In the genomic region with DNA sequence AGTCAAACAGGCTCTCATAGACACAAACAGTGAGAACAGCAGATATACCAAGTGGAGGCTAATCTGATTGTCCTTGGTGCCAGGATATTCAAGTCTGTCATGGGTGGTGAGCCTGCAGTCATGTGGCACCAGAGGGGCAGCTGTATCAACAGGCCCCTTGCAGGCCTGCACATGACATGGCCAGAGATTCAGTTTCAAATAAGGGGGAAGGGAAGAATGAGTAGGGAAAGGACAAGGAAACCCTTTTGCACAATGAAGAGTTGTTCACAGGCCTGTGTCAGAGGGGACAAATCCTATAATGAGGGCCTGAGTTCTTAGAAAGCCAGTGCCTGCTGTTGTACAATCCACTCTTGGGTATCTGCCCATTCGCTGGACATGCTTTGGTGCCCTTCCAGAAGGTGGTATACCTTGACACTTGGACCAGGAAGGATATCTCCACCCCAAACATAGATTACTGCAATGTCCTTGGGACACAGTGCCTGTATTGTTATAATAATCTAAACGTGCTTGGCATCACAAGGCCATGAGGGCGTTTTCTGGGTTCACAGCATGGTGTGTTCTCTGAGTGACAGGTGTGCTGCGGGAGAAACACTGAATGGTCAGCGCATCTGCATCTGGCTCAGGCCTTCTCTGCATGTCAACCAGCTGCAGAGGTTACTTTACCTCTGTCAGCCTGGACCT, we compare ENCODE assay signal across 18 cellular contexts. TPM values are rescaled to one million over a fixed set of nuclear protein-coding genes. Genes with fewer than 3 reads are reported as not detected.
A peak's percentile ranks its signal among the peaks of the same experiment; 100 is the strongest.
DNase-seq lines count a peak whose midpoint lies in the region; ATAC-seq, FAIRE-seq and TF ChIP-seq lines count a peak whose summit lies in the region.
"Had no signal": no experiment of that assay in that cellular context is flagged by ENCODE, and none has a peak within 500 bp of the region (broad histone marks: within the 10 kb centered on the region; RNA-seq: fewer than 3 reads in every experiment).

No MANE protein-coding gene starts in this region.

- H4K20me1 ChIP-seq in MM.1S (ENCODE audit: insufficient read depth, low read length) = no peaks in the 10 kb centered on the region

- no peak overlapping the region for H3K4me2 ChIP-seq in parathyroid adenoma (ENCODE audit: low read length)
- no peak overlapping the region for H3K4me2 ChIP-seq in MM.1S (ENCODE audit: low read depth, low read length)

- H3K27ac ChIP-seq in parathyroid adenoma = no peak overlapping the region
- peak overlapping the region in 1 of 2 donors; percentile 59 for H3K27ac ChIP-seq in kidney (ENCODE audit: low read depth in 2 of 2, low read length in 2 of 2)
- H3K27ac ChIP-seq in MM.1S (ENCODE audit: low read length) = no peak overlapping the region
- H3K27ac ChIP-seq: gastroesophageal sphincter had no signal

- H3K9me2 ChIP-seq in MM.1S (replicated peaks; ENCODE audit: insufficient read depth, low read length) = no peaks in the 10 kb centered on the region

- no peaks in the 10 kb centered on the region for H3F3A ChIP-seq in MM.1S (ENCODE audit: insufficient read depth, low read length)

- FAIRE-seq in kidney (lab: Jason Lieb, UNC) = no peak

- DNase-seq in DMS53 (lab: John Stamatoyannopoulos, UW) (peak; percentile 86), NCI-H69 (lab: John Stamatoyannopoulos, UW) (peak; percentile 64), globus pallidus (ENCODE audit: low spot score) (peak; percentile 88), left lobe of liver (ENCODE audit: low spot score) (no peak), kidney (no peak), MM.1S (no peak)
- DNase-seq in stimulated activated CD4-positive, alpha-beta T cell treated with anti-CD3 and anti-CD28 coated beads, Interleukin-2, amount 100 ng/mL, for 24 hours = no peak
- DNase-seq: BE2C; GOT3; left cardiac atrium; NCI-H226; stimulated activated CD4-positive, alpha-beta T cell treated with anti-CD3 and anti-CD28 coated beads, Interleukin-4, amount 100 ng/mL, for 1 hour had no signal

- H2AFZ ChIP-seq in parathyroid adenoma (peak overlapping the region; percentile 60), MM.1S (ENCODE audit: low read length) (no peak overlapping the region)

- no peak for TF ChIP-seq CTCF in parathyroid adenoma (IDR thresholded peaks at IDR 0.05)
- TF ChIP-seq CTCF in kidney (IDR thresholded peaks at IDR 0.05; ENCODE audit: borderline replicate concordance, extremely low read depth, insufficient read depth) = no peak
- no peak for TF ChIP-seq CTCF in MM.1S (IDR thresholded peaks at IDR 0.05; ENCODE audit: low read length)

- H3K9me3 ChIP-seq in parathyroid adenoma (ENCODE audit: control insufficient read depth, low read length) (no peaks in the 10 kb centered on the region), kidney (ENCODE audit: control insufficient read depth in 1 of 2, low read length in 2 of 2) (peaks cover 0 to 4% of the 10 kb centered on the region in 2 donors), MM.1S (replicated peaks; ENCODE audit: insufficient read depth, low read length) (no peaks in the 10 kb centered on the region)
- H3K9me3 ChIP-seq: BE2C had no signal

- no peaks in the 10 kb centered on the region for H3K36me3 ChIP-seq in parathyroid adenoma (ENCODE audit: control insufficient read depth, insufficient read depth, low read length)
- H3K36me3 ChIP-seq in kidney (ENCODE audit: control insufficient read depth in 1 of 2, insufficient read depth in 2 of 2, low read length in 2 of 2) = no peaks in the 10 kb centered on the region
- no peaks in the 10 kb centered on the region for H3K36me3 ChIP-seq in MM.1S (replicated peaks; ENCODE audit: insufficient read depth, low read length)
- H3K36me3 ChIP-seq: BE2C, gastroesophageal sphincter had no signal

- H3K79me2 ChIP-seq in parathyroid adenoma (no peaks in the 10 kb centered on the region), MM.1S (ENCODE audit: low read length) (no peaks in the 10 kb centered on the region)

- H3K4me1 ChIP-seq in parathyroid adenoma (peaks cover 3% of the 10 kb centered on the region), kidney (ENCODE audit: control insufficient read depth in 1 of 2, insufficient read depth in 1 of 2, low read depth in 1 of 2, low read length in 2 of 2) (peaks cover 0 to 2% of the 10 kb centered on the region in 2 donors), MM.1S (ENCODE audit: low read length) (peaks cover 5% of the 10 kb centered on the region; the same call in 1 of the 2 replicates)
- H3K4me1 ChIP-seq: BE2C had no signal

- H3K27me3 ChIP-seq in parathyroid adenoma (ENCODE audit: control insufficient read depth, insufficient read depth, low read length) (no peaks in the 10 kb centered on the region), MM.1S (replicated peaks; ENCODE audit: insufficient read depth, low read length) (peaks cover 31% of the 10 kb centered on the region)

- ATAC-seq in left lobe of liver = no peak
- ATAC-seq: gastroesophageal sphincter had no signal

- H3K9ac ChIP-seq in parathyroid adenoma (no peak overlapping the region), kidney (ENCODE audit: low read length in 2 of 2) (no peak overlapping the region), MM.1S (ENCODE audit: low read length) (no peak overlapping the region)

- H3K4me3 ChIP-seq in parathyroid adenoma (ENCODE audit: low read depth, low read length) (no peak overlapping the region), kidney (ENCODE audit: low read length in 2 of 2) (no peak overlapping the region), MM.1S (ENCODE audit: low read length) (no peak overlapping the region)
- H3K4me3 ChIP-seq: gastroesophageal sphincter had no signal

- intact Hi-C loops in kidney (cut with DNase I) = no loop called here

RNA-seq across cellular contexts. Expression of a gene that starts 1.9 kb away (rescaled TPM):
- total RNA-seq in left lobe of liver (0.98 TPM), kidney (15.4 TPM)
- 17.7 TPM for polyA plus RNA-seq in kidney (ENCODE audit: insufficient read depth, low read depth, low replicate concordance)
- total RNA-seq: activated T-helper 17 cell treated with anti-CD3 and anti-CD28 coated beads, Interleukin-2, amount 50 U/mL, for 72 hours; T-helper 2 cell treated with Interferon-gamma antibody and Interleukin-4, amounts not matched to agents 100 ng/mL and 5 ng/mL, for 36 hours had no signal

RNA-seq across cellular contexts. Expression of a gene that starts 54.5 kb away (rescaled TPM):
- not detected for total RNA-seq in left lobe of liver
- total RNA-seq in kidney = 1.1 TPM
- 59.0 TPM for polyA plus RNA-seq in kidney (ENCODE audit: insufficient read depth, low read depth, low replicate concordance)
- total RNA-seq: activated T-helper 17 cell treated with anti-CD3 and anti-CD28 coated beads, Interleukin-2, amount 50 U/mL, for 72 hours; gastroesophageal sphincter; left cardiac atrium; MCF 10A; RPMI7951; T-helper 2 cell treated with Interferon-gamma antibody and Interleukin-4, amounts not matched to agents 100 ng/mL and 5 ng/mL, for 36 hours had no signal

Comparison
In these comparisons a context has a peak if more than half of its experiments do, and no peak if none do; other contexts are left out.
1. DNase-seq: peak in DMS53 (single experiment), NCI-H69 (single experiment) and globus pallidus (single experiment); none in stimulated activated CD4-positive, alpha-beta T cell treated with anti-CD3 and anti-CD28 coated beads, Interleukin-2, amount 100 ng/mL, for 24 hours (0 of 2), left lobe of liver (single experiment), kidney (single experiment) and MM.1S (single experiment).